In the genomic region with DNA sequence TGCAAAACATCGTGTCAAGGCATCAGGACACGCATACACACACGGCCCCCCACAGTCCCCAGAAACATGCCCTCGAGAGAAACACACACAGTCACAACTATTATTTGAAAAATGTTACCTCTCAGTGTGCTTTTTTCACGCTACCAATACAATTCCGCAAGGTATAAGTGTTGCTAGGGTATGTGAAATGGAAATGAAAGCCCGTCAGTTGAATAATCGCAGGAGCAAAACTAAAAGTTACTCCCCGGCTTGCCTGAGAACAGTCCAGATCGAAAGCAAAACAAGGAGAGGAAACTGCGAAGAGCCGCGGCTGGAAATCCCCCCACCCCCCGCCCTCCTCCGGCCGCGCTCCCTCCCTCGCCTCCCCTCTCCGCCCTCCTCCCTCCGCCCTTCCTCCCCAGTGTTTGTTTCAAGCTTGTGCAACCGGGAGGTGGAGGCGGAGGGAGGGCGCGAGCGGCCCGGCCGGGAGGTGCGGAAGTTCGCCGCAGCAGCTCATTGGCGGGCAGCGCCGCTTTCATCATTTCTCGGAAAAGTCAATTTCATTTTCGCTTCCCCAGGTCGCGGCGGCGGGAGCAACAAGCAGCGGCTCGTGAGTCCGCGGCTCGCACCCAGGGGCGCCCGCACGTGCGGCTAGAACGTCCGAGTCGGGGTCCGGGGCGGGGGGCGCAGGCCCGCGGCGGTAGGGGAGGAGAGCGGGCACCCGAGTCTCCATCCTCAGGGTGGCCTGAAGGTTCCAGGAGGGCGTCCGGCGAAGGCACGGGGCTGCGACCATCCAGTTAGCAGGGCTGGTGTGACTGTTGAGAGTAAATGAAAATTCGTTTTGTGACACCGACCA, we compare ENCODE assay signal across 8 cellular contexts. TPM values are rescaled to one million over a fixed set of nuclear protein-coding genes. Genes with fewer than 3 reads are reported as not detected.
DNase-seq lines count a peak whose midpoint lies in the region; ATAC-seq and TF ChIP-seq lines count a peak whose summit lies in the region.

A gene (minus strand): TSS at position 290 of the 835 bp plus-strand sequence. CDS start 45,486 bp downstream, outside the sequence.

- no peaks in the 10 kb centered on the region for H3K27me3 ChIP-seq in PC-9 (ENCODE audit: insufficient read depth, low read depth)

- H2AFZ ChIP-seq in PC-9: peak within 1 kb of the TSS; percentile 92

- no peaks in the 10 kb centered on the region for H3K36me3 ChIP-seq in PC-9 (ENCODE audit: low read depth)

- POLR2A ChIA-PET in PC-9 (lab: Charles Lee; ENCODE audit: unreplicated experiment): interaction anchor here (0.5 to 1.1 kb wide), 6 partner anchors 24 to 210 kb away, joined by 3 to 6 read pairs (median 4); no protein-coding TSS in a partner anchor

- H3K27ac ChIP-seq in PC-9: peak within 1 kb of the TSS; percentile 83

- BruUV-seq in PC-9 (replicated peaks; lab: Mats Ljungman, UMichigan): no TSS peak

- H3K4me2 ChIP-seq in PC-9: peak within 1 kb of the TSS; percentile 94

- H3K9me2 ChIP-seq in PC-9 (ENCODE audit: insufficient read depth): no peaks in the 10 kb centered on the region

- intact Hi-C loops in PC-9 (cut with micrococcal nuclease; ENCODE audit: unreplicated experiment): loop anchor here (1.0 to 5.0 kb wide), 9 partner anchors 48 to 340 kb away; a partner anchor contains a TSS

- peak; percentile 43 for TF ChIP-seq EP300 in Ishikawa (IDR thresholded peaks at IDR 0.05; ENCODE audit: borderline replicate concordance)

- peaks cover 51% of the 10 kb centered on the region for H3K79me2 ChIP-seq in PC-9 (ENCODE audit: low read depth)

- no peak for TF ChIP-seq RAD21 in Ishikawa (IDR thresholded peaks at IDR 0.05; ENCODE audit: low read depth)

- peaks cover 21% of the 10 kb centered on the region for H3K4me1 ChIP-seq in PC-9 (replicated peaks; ENCODE audit: insufficient read depth)

- peaks cover 13% of the 10 kb centered on the region; the same call in 1 of the 2 replicates for H3F3A ChIP-seq in PC-9 (ENCODE audit: insufficient read depth, low read depth)

- peak within 1 kb of the TSS; percentile 97 for H3K4me3 ChIP-seq in PC-9
- H3K4me3 ChIP-seq in epithelial cell of proximal tubule (ENCODE audit: low read depth, low read length): peak within 1 kb of the TSS; percentile 64

- no peaks in the 10 kb centered on the region for H4K20me1 ChIP-seq in PC-9 (ENCODE audit: insufficient read depth)

- DNase-seq in DMS153 (lab: John Stamatoyannopoulos, UW) (peak; percentile 96), PC-9 (peak; percentile 81 to 93), epithelial cell of proximal tubule (ENCODE audit: low read depth) (peak; percentile 63), mucosa of gallbladder (ENCODE audit: low spot score) (peak; percentile 97)
- DNase-seq in activated T-cell treated with anti-CD3 and anti-CD28 coated beads, Interleukin-2, amount 50 U/mL, for 1 hour: peak; percentile 92
- peak; percentile 94 for DNase-seq in stimulated activated CD8-positive, alpha-beta memory T cell treated with anti-CD3 and anti-CD28 coated beads, Interleukin-4, amount 100 ng/mL, for 24 hours (ENCODE audit: low read depth)

- no peaks in the 10 kb centered on the region for H3K9me3 ChIP-seq in PC-9 (ENCODE audit: insufficient read depth, low read depth)

- TF ChIP-seq CTCF in PC-9 (conservative IDR thresholded peaks at IDR 0.05): no peak
- TF ChIP-seq CTCF in epithelial cell of proximal tubule (conservative IDR thresholded peaks at IDR 0.05; ENCODE audit: low read depth, low read length): no peak

- peak; percentile 47 for ATAC-seq in GM21619 (IDR thresholded peaks at IDR 0.05; ENCODE audit: unreplicated experiment)

- CTCF ChIA-PET in PC-9 (lab: Charles Lee): interaction anchor here (0.7 to 0.9 kb wide), 3 partner anchors 26 to 187 kb away, joined by 3 to 4 read pairs (median 4); no protein-coding TSS in a partner anchor

TF ChIP-seq in Ishikawa, 13 proteins besides CTCF, POLR2A, EP300 and RAD21:
- TF ChIP-seq, protein P1, sequence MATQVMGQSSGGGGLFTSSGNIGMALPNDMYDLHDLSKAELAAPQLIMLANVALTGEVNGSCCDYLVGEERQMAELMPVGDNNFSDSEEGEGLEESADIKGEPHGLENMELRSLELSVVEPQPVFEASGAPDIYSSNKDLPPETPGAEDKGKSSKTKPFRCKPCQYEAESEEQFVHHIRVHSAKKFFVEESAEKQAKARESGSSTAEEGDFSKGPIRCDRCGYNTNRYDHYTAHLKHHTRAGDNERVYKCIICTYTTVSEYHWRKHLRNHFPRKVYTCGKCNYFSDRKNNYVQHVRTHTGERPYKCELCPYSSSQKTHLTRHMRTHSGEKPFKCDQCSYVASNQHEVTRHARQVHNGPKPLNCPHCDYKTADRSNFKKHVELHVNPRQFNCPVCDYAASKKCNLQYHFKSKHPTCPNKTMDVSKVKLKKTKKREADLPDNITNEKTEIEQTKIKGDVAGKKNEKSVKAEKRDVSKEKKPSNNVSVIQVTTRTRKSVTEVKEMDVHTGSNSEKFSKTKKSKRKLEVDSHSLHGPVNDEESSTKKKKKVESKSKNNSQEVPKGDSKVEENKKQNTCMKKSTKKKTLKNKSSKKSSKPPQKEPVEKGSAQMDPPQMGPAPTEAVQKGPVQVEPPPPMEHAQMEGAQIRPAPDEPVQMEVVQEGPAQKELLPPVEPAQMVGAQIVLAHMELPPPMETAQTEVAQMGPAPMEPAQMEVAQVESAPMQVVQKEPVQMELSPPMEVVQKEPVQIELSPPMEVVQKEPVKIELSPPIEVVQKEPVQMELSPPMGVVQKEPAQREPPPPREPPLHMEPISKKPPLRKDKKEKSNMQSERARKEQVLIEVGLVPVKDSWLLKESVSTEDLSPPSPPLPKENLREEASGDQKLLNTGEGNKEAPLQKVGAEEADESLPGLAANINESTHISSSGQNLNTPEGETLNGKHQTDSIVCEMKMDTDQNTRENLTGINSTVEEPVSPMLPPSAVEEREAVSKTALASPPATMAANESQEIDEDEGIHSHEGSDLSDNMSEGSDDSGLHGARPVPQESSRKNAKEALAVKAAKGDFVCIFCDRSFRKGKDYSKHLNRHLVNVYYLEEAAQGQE (IDR thresholded peaks at IDR 0.05; ENCODE audit: low read depth): no peak
- TF ChIP-seq, protein P2, sequence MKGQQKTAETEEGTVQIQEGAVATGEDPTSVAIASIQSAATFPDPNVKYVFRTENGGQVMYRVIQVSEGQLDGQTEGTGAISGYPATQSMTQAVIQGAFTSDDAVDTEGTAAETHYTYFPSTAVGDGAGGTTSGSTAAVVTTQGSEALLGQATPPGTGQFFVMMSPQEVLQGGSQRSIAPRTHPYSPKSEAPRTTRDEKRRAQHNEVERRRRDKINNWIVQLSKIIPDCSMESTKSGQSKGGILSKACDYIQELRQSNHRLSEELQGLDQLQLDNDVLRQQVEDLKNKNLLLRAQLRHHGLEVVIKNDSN (IDR thresholded peaks at IDR 0.05): no peak
- TF ChIP-seq YY1 (IDR thresholded peaks at IDR 0.05; ENCODE audit: low read depth): peak; percentile 69
- TF ChIP-seq NFIC (IDR thresholded peaks at IDR 0.05): no peak
- TF ChIP-seq, protein P3, sequence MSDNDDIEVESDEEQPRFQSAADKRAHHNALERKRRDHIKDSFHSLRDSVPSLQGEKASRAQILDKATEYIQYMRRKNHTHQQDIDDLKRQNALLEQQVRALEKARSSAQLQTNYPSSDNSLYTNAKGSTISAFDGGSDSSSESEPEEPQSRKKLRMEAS (IDR thresholded peaks at IDR 0.05): peak; percentile 86
- peak; percentile 55; the same call in 1 of the 2 replicates for TF ChIP-seq TCF12 (IDR thresholded peaks at IDR 0.05; ENCODE audit: low read depth)
- no peak for TF ChIP-seq CREB1 (IDR thresholded peaks at IDR 0.05; ENCODE audit: low read depth)
- peak; percentile 96 for TF ChIP-seq CEBPB (IDR thresholded peaks at IDR 0.05)
- TF ChIP-seq TAF1 (IDR thresholded peaks at IDR 0.05; ENCODE audit: low read depth): peak; percentile 69
- TF ChIP-seq ZBTB7A (IDR thresholded peaks at IDR 0.05; ENCODE audit: low read depth): peak; percentile 69
- peak; percentile 49; the same call in 1 of the 2 replicates for TF ChIP-seq EGR1 (IDR thresholded peaks at IDR 0.05)
- TF ChIP-seq TEAD4 (IDR thresholded peaks at IDR 0.05): peak; percentile 46; the same call in 1 of the 2 replicates
- peak; percentile 65; the same call in 1 of the 2 replicates for TF ChIP-seq FOXM1 (IDR thresholded peaks at IDR 0.05; ENCODE audit: borderline replicate concordance, low read depth)
TF ChIP-seq in Ishikawa: peak in this region for 9.

RNA-seq across cellular contexts. Expression of the gene that starts here (rescaled TPM):
- total RNA-seq in PC-9 (2021): 27.4 and 34.4 TPM in 2 replicates
- 19.5 and 22.5 TPM in 2 replicates for total RNA-seq in epithelial cell of proximal tubule
- 45.3 TPM for total RNA-seq in mucosa of gallbladder

Comparison
In these comparisons a context has a peak if more than half of its experiments do, and no peak if none do; other contexts are left out.
1. Peak in every context shown above with its lines: DNase-seq, ATAC-seq, H3K4me3 ChIP-seq and H3K27ac ChIP-seq.